ENCODE assay signal across 8 cellular contexts in genomic region chr4:157992038-157992706, GRCh38.
A peak's percentile ranks its signal among the peaks of the same experiment; 100 is the strongest.
DNase-seq lines count a peak whose midpoint lies in the region; ATAC-seq and TF ChIP-seq lines count a peak whose summit lies in the region.

No MANE protein-coding gene starts in this region.

- peaks cover 19% of the 10 kb centered on the region for H3K4me1 Mint-ChIP-seq in brain
- no peaks in the 10 kb centered on the region for H3K4me1 Mint-ChIP-seq in T-helper 2 cell treated with Interferon-gamma antibody and Interleukin-4, amounts not matched to agents 5 μg/mL and 100 μg/mL, for 36 hours (ENCODE audit: low read depth)

- peak overlapping the region in 3 of 5 experiments; percentile 20 to 55 (median 48) for H3K27ac Mint-ChIP-seq in brain
- H3K27ac Mint-ChIP-seq in T-helper 2 cell treated with Interferon-gamma antibody and Interleukin-4, amounts not matched to agents 5 μg/mL and 100 μg/mL, for 36 hours: no peak overlapping the region

- peak; percentile 9 for DNase-seq in stimulated activated CD4-positive, alpha-beta T cell treated with anti-CD3 and anti-CD28 coated beads, Interleukin-15, amount 100 ng/mL, for 24 hours
- DNase-seq in stimulated activated CD4-positive, alpha-beta T cell treated with anti-CD3 and anti-CD28 coated beads, Interleukin-1b, Interleukin-23, amount 100 ng/mL, for 48 hours: no peak
- DNase-seq in NCI-H82 (lab: John Stamatoyannopoulos, UW) (peak; percentile 78), iPS DF 6.9 (ENCODE audit: low read depth, low spot score) (peak; percentile 31)
- no peak for DNase-seq in T-helper 2 cell treated with Interferon-gamma antibody and Interleukin-4, amounts not matched to agents 5 μg/mL and 100 μg/mL, for 36 hours (ENCODE audit: low spot score)

- H3K36me3 ChIP-seq in iPS DF 6.9 (ENCODE audit: control insufficient read depth, insufficient read depth, low read length): no peaks in the 10 kb centered on the region

- no peaks in the 10 kb centered on the region for H3K27me3 ChIP-seq in iPS DF 6.9 (ENCODE audit: control insufficient read depth, insufficient read depth, low read length)

- ATAC-seq in HG02981 (IDR thresholded peaks at IDR 0.05; ENCODE audit: unreplicated experiment): peak; percentile 62

- peak; percentile 86 to 90 for TF ChIP-seq CTCF in brain (conservative IDR thresholded peaks at IDR 0.05)

- peak overlapping the region in 3 of 5 experiments; percentile 52 to 66 (median 53) for H3K4me3 Mint-ChIP-seq in brain
- no peak overlapping the region for H3K4me3 Mint-ChIP-seq in T-helper 2 cell treated with Interferon-gamma antibody and Interleukin-4, amounts not matched to agents 5 μg/mL and 100 μg/mL, for 36 hours

- no peaks in the 10 kb centered on the region for H3K27me3 Mint-ChIP-seq in brain
- H3K27me3 Mint-ChIP-seq in T-helper 2 cell treated with Interferon-gamma antibody and Interleukin-4, amounts not matched to agents 5 μg/mL and 100 μg/mL, for 36 hours (ENCODE audit: low read depth): no peaks in the 10 kb centered on the region

- no peaks in the 10 kb centered on the region for H3K36me3 Mint-ChIP-seq in brain
- no peaks in the 10 kb centered on the region for H3K36me3 Mint-ChIP-seq in T-helper 2 cell treated with Interferon-gamma antibody and Interleukin-4, amounts not matched to agents 5 μg/mL and 100 μg/mL, for 36 hours (ENCODE audit: low read depth)

- H3K27ac ChIP-seq in iPS DF 6.9 (ENCODE audit: low read length): no peak overlapping the region
- H3K27ac ChIP-seq in skin epidermis: peak overlapping the region in 17 of 21 experiments; percentile 31 to 82 (median 52)

- 0 out of 2 replicates have a peak, but pooled peaks cover 1% of the 10 kb centered on the region for H3K4me1 ChIP-seq in iPS DF 6.9 (ENCODE audit: control insufficient read depth, insufficient read depth, low read length)

- H3K4me3 ChIP-seq in iPS DF 6.9 (ENCODE audit: low read length): no peak overlapping the region
- H3K4me3 ChIP-seq in skin epidermis: peak overlapping the region in 2 of 7 experiments; percentile 20

- WGBS in iPS DF 6.9 (ENCODE audit: insufficient coverage, insufficient read length): no CpG with 5 or more reads among the region's 6 CpGs

- no peaks in the 10 kb centered on the region for H3K9me3 ChIP-seq in iPS DF 6.9 (ENCODE audit: control insufficient read depth, insufficient read depth, low read length)

- peaks cover 0 to under 1% (median 0%) of the 10 kb centered on the region in 5 experiments for H3K9me3 Mint-ChIP-seq in brain
- no peaks in the 10 kb centered on the region for H3K9me3 Mint-ChIP-seq in T-helper 2 cell treated with Interferon-gamma antibody and Interleukin-4, amounts not matched to agents 5 μg/mL and 100 μg/mL, for 36 hours

Comparison
In these comparisons a context has a peak if more than half of its experiments do, and no peak if none do; other contexts are left out.
1. DNase-seq: peak in stimulated activated CD4-positive, alpha-beta T cell treated with anti-CD3 and anti-CD28 coated beads, Interleukin-15, amount 100 ng/mL, for 24 hours (single experiment), NCI-H82 (single experiment) and iPS DF 6.9 (single experiment); none in stimulated activated CD4-positive, alpha-beta T cell treated with anti-CD3 and anti-CD28 coated beads, Interleukin-1b, Interleukin-23, amount 100 ng/mL, for 48 hours (single experiment) and T-helper 2 cell treated with Interferon-gamma antibody and Interleukin-4, amounts not matched to agents 5 μg/mL and 100 μg/mL, for 36 hours (single experiment).